ENCODE assay signal across 27 cellular contexts in genomic region chr22:46246178-46246577, GRCh38. TPM values are rescaled to one million over a fixed set of nuclear protein-coding genes. Genes with fewer than 3 reads are reported as not detected.
"Had no signal": no experiment of that assay in that cellular context is flagged by ENCODE, and none has a peak within 500 bp of the region (broad histone marks: within the 10 kb centered on the region; RNA-seq: fewer than 3 reads in every experiment).

No MANE protein-coding gene starts in this region.

- H3K27ac ChIP-seq: neutrophil, ovary, tibial artery had no signal

- DNase-seq: activated B cell treated with CpG ODN at 0.5 μM for 24 hours; activated CD4-positive, alpha-beta T cell treated with anti-CD3 and anti-CD28 coated beads, Interleukin-2, amount 50 U/mL, for 1 hour; activated CD8-positive, alpha-beta T cell treated with anti-CD3 and anti-CD28 coated beads for 36 hours; activated naive CD4-positive, alpha-beta T cell; activated T-cell treated with anti-CD3 and anti-CD28 coated beads, Interleukin-2, amount 50 U/mL, for 48 hours; cerebellar nuclear complex; effector memory CD8-positive, alpha-beta T cell; erythroblast; kidney glomerular epithelial cell; mammary epithelial cell; retina; stimulated activated CD4-positive, alpha-beta T cell treated with anti-CD3 and anti-CD28 coated beads, Interleukin-1b, Interleukin-23, amount 100 ng/mL, for 48 hours; stimulated activated CD4-positive, alpha-beta T cell treated with anti-CD3 and anti-CD28 coated beads, Interleukin-4, amount 100 ng/mL, for 4 hours; stimulated activated CD8-positive, alpha-beta memory T cell treated with anti-CD3 and anti-CD28 coated beads, Interleukin-4, amount 100 ng/mL, for 48 hours; stimulated activated naive CD8-positive, alpha-beta T cell treated with anti-CD3 and anti-CD28 coated beads, Interleukin-15, amount 100 ng/mL, for 72 hours; T-helper 1 cell had no signal

- H3K4me3 ChIP-seq: coronary artery, gastroesophageal sphincter, ovary, smooth muscle cell, tibial artery had no signal

- H3K27me3 ChIP-seq: gastroesophageal sphincter, neutrophil, ovary, tibial artery had no signal

- H3K9me3 ChIP-seq: gastroesophageal sphincter, neutrophil, ovary, tibial artery had no signal

- ATAC-seq: activated CD8-positive, alpha-beta T cell treated with anti-CD3 and anti-CD28 coated beads for 36 hours; activated naive CD4-positive, alpha-beta T cell treated with anti-CD3 and anti-CD28 coated beads, Interleukin-2, amount 50 U/mL, for 72 hours; effector memory CD8-positive, alpha-beta T cell; gastroesophageal sphincter; stimulated activated memory B cell treated with anti-CD40 and anti-IgM and Interleukin-4, amounts not matched to agents 10 μg/mL and 1 μg/mL and 100 μg/mL, for 72 hours; stimulated activated naive CD8-positive, alpha-beta T cell treated with anti-CD3 and anti-CD28 coated beads, Interleukin-15, amount 100 ng/mL, for 72 hours had no signal

- H3K36me3 ChIP-seq: ovary had no signal

RNA-seq across cellular contexts. Expression of gene PKDREJ, which starts 17.0 kb away (rescaled TPM):
- total RNA-seq: activated B cell treated with CpG ODN at 0.5 μM for 24 hours; activated CD8-positive, alpha-beta T cell treated with anti-CD3 and anti-CD28 coated beads for 36 hours; activated T-helper 2 cell treated with anti-CD3 and anti-CD28 coated beads, Interferon-gamma antibody, Interleukin-2, Interleukin-4, amounts not matched to agents 10 μg/mL and 5 μg/mL and 100 μg/mL, durations not matched to agents 14 hours and 24 hours and 36 hours; bronchial epithelial cell; mammary epithelial cell; progenitor cell of endocrine pancreas; smooth muscle cell had no signal
- polyA plus RNA-seq: mammary epithelial cell had no signal
